ENCODE assay signal across 10 cellular contexts in the genomic region with DNA sequence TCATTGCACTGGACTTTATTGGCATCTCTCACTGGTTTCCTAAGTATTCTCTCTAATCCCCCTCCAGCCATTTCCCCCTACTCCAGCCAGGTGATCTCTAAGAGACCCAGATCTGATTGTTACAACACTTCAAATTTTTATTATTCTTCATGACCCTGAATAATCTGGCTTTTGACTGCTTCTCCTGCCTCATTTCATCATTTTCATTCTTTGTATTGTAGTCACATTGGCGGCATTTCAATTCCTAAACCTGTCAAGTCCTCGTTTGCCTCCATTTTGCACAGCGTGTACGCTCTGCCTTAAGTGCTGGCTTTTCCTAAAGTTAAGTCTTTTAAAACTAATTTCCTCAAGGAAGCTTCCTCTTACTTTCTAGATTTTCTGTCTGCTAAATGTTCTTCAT. TPM values are rescaled to one million over a fixed set of nuclear protein-coding genes. Genes with fewer than 3 reads are reported as not detected.
DNase-seq lines count a peak whose midpoint lies in the region; ATAC-seq and TF ChIP-seq lines count a peak whose summit lies in the region.
"Had no signal": no experiment of that assay in that cellular context is flagged by ENCODE, and none has a peak within 500 bp of the region (broad histone marks: within the 10 kb centered on the region; RNA-seq: fewer than 3 reads in every experiment).

No MANE protein-coding gene starts in this region.

- WGBS in endodermal cell (ENCODE audit: insufficient coverage in 1 of 2, insufficient read length in 1 of 2), 2 experiments, result 95 to 97% methylated on average over 4 of the region's 4 CpGs

- no peak overlapping the region for H3K4me3 Mint-ChIP-seq in T-helper 2 cell treated with Interferon-gamma antibody and Interleukin-4, amounts not matched to agents 5 μg/mL and 100 μg/mL, for 36 hours
- H3K4me3 Mint-ChIP-seq in endodermal cell, result no peak overlapping the region
- H3K4me3 Mint-ChIP-seq in activated CD4-positive, alpha-beta memory T cell treated with anti-CD3 and anti-CD28 coated beads, Interleukin-2, amount 10 ng/mL, durations not matched to agents 7 days and 5 days, result no peak overlapping the region

- no peaks in the 10 kb centered on the region for H3K4me1 ChIP-seq in endodermal cell (ENCODE audit: control insufficient read depth, insufficient read depth, low read length)
- H3K4me1 ChIP-seq in Karpas-422 (ENCODE audit: low read length), result peaks cover 5% of the 10 kb centered on the region

- no peaks in the 10 kb centered on the region for H3K27me3 Mint-ChIP-seq in T-helper 2 cell treated with Interferon-gamma antibody and Interleukin-4, amounts not matched to agents 5 μg/mL and 100 μg/mL, for 36 hours (ENCODE audit: low read depth)
- no peaks in the 10 kb centered on the region for H3K27me3 Mint-ChIP-seq in endodermal cell (ENCODE audit: insufficient read depth)
- H3K27me3 Mint-ChIP-seq in activated CD4-positive, alpha-beta memory T cell treated with anti-CD3 and anti-CD28 coated beads, Interleukin-2, amount 10 ng/mL, durations not matched to agents 7 days and 5 days, result no peaks in the 10 kb centered on the region

- TF ChIP-seq CTCF in RWPE1 (conservative IDR thresholded peaks at IDR 0.05; ENCODE audit: low read depth) (no peak), endodermal cell (conservative IDR thresholded peaks at IDR 0.05) (no peak), omental fat pad (IDR thresholded peaks at IDR 0.05) (no peak)

- H2AFZ ChIP-seq in Karpas-422 (ENCODE audit: low read length), result no peak overlapping the region

- peaks cover 99% of the 10 kb centered on the region for H3K79me2 ChIP-seq in Karpas-422 (ENCODE audit: low read length)

- no peak for DNase-seq in T-helper 2 cell treated with Interferon-gamma antibody and Interleukin-4, amounts not matched to agents 5 μg/mL and 100 μg/mL, for 36 hours (ENCODE audit: low spot score)
- DNase-seq in T-helper 2 cell (no peak), RWPE1 (ENCODE audit: low spot score) (peak; percentile 55), endodermal cell (no peak), omental fat pad (ENCODE audit: low spot score) (no peak), NCI-H1092 treated with DMSO at 0.1 percent for 48 hours (lab: John Stamatoyannopoulos, UW) (no peak), Karpas-422 (no peak)
- DNase-seq in activated CD4-positive, alpha-beta memory T cell treated with anti-CD3 and anti-CD28 coated beads, Interleukin-2, amount 10 ng/mL, durations not matched to agents 7 days and 5 days, result no peak
- DNase-seq: hypothalamus, NCI-H2171 had no signal

- H3K4me1 Mint-ChIP-seq in T-helper 2 cell treated with Interferon-gamma antibody and Interleukin-4, amounts not matched to agents 5 μg/mL and 100 μg/mL, for 36 hours (ENCODE audit: low read depth), result peaks cover 15% of the 10 kb centered on the region
- H3K4me1 Mint-ChIP-seq in endodermal cell, result peaks cover 9% of the 10 kb centered on the region
- H3K4me1 Mint-ChIP-seq in activated CD4-positive, alpha-beta memory T cell treated with anti-CD3 and anti-CD28 coated beads, Interleukin-2, amount 10 ng/mL, durations not matched to agents 7 days and 5 days, result peaks cover 20% of the 10 kb centered on the region

- no peaks in the 10 kb centered on the region for H3K9me3 ChIP-seq in endodermal cell (ENCODE audit: control insufficient read depth, low read length)
- no peaks in the 10 kb centered on the region for H3K9me3 ChIP-seq in Karpas-422 (ENCODE audit: low read length)

- H3K27ac ChIP-seq in RWPE1 (no peak overlapping the region; the same call in 1 of the 2 replicates), endodermal cell (ENCODE audit: low read depth, low read length) (no peak overlapping the region), Karpas-422 (ENCODE audit: low read length) (no peak overlapping the region)

- no peak overlapping the region for H3K4me2 ChIP-seq in Karpas-422 (ENCODE audit: low read depth, low read length, poor library complexity, severe bottlenecking)

- CTCF ChIA-PET in RWPE1 (lab: Yijun Ruan, JAX), result no interaction called here
- CTCF ChIA-PET in activated CD4-positive, alpha-beta memory T cell treated with anti-CD3 and anti-CD28 coated beads, Interleukin-2, amount 10 ng/mL, durations not matched to agents 7 days and 5 days (lab: Charles Lee), result interaction anchor here (2.8 kb wide), 1 partner anchor 15 kb away, joined by 10 read pairs; no protein-coding TSS in a partner anchor

- no peaks in the 10 kb centered on the region for H3K9me2 ChIP-seq in Karpas-422 (replicated peaks; ENCODE audit: insufficient read depth, low read length)

- peak; percentile 28 for ATAC-seq in omental fat pad (ENCODE audit: low FRiP score)

- no peaks in the 10 kb centered on the region for H3K27me3 ChIP-seq in endodermal cell (ENCODE audit: control insufficient read depth, insufficient read depth, low read length, poor library complexity, severe bottlenecking)
- no peaks in the 10 kb centered on the region for H3K27me3 ChIP-seq in Karpas-422 (ENCODE audit: low read length)

- H3K36me3 ChIP-seq in endodermal cell (ENCODE audit: control insufficient read depth, insufficient read depth, low read length) (peaks cover 30% of the 10 kb centered on the region), Karpas-422 (ENCODE audit: insufficient read depth, low read length) (peaks cover 4% of the 10 kb centered on the region; the same call in 1 of the 2 replicates)

- peaks cover 10% of the 10 kb centered on the region for H3K36me3 Mint-ChIP-seq in T-helper 2 cell treated with Interferon-gamma antibody and Interleukin-4, amounts not matched to agents 5 μg/mL and 100 μg/mL, for 36 hours (ENCODE audit: low read depth)
- peaks cover 35% of the 10 kb centered on the region for H3K36me3 Mint-ChIP-seq in endodermal cell (ENCODE audit: low read depth)
- peaks cover 33% of the 10 kb centered on the region for H3K36me3 Mint-ChIP-seq in activated CD4-positive, alpha-beta memory T cell treated with anti-CD3 and anti-CD28 coated beads, Interleukin-2, amount 10 ng/mL, durations not matched to agents 7 days and 5 days (ENCODE audit: low read depth)

- POLR2A ChIA-PET in RWPE1 (lab: Yijun Ruan, JAX; ENCODE audit: low non-redundant PET), result no interaction called here
- POLR2A ChIA-PET in activated CD4-positive, alpha-beta memory T cell treated with anti-CD3 and anti-CD28 coated beads, Interleukin-2, amount 10 ng/mL, durations not matched to agents 7 days and 5 days (lab: Charles Lee), result interaction anchor here (1.5 kb wide), 1 partner anchor 28 kb away, joined by 4 read pairs; no protein-coding TSS in a partner anchor

- H3K27ac Mint-ChIP-seq in T-helper 2 cell treated with Interferon-gamma antibody and Interleukin-4, amounts not matched to agents 5 μg/mL and 100 μg/mL, for 36 hours, result peak overlapping the region; percentile 17
- H3K27ac Mint-ChIP-seq in endodermal cell, result peak overlapping the region; percentile 26
- H3K27ac Mint-ChIP-seq in activated CD4-positive, alpha-beta memory T cell treated with anti-CD3 and anti-CD28 coated beads, Interleukin-2, amount 10 ng/mL, durations not matched to agents 7 days and 5 days, result no peak overlapping the region

- H4K20me1 ChIP-seq in Karpas-422 (ENCODE audit: insufficient read depth, low read depth, low read length), result peaks cover 13% of the 10 kb centered on the region; the same call in 1 of the 2 replicates

- H3K4me3 ChIP-seq in endodermal cell (ENCODE audit: low read length) (no peak overlapping the region), Karpas-422 (ENCODE audit: low read length) (no peak overlapping the region)

- H3K9ac ChIP-seq in endodermal cell (ENCODE audit: extremely low read depth, low read length, poor library complexity, severe bottlenecking) (no peak overlapping the region), Karpas-422 (ENCODE audit: low read length) (no peak overlapping the region)

- no peaks in the 10 kb centered on the region for H3K9me3 Mint-ChIP-seq in T-helper 2 cell treated with Interferon-gamma antibody and Interleukin-4, amounts not matched to agents 5 μg/mL and 100 μg/mL, for 36 hours
- H3K9me3 Mint-ChIP-seq in endodermal cell, result no peaks in the 10 kb centered on the region
- H3K9me3 Mint-ChIP-seq in activated CD4-positive, alpha-beta memory T cell treated with anti-CD3 and anti-CD28 coated beads, Interleukin-2, amount 10 ng/mL, durations not matched to agents 7 days and 5 days, result no peaks in the 10 kb centered on the region

RNA-seq across cellular contexts. Expression of gene UBE2K, which starts 31.6 kb away (rescaled TPM):
- total RNA-seq in endodermal cell, result 100 to 1,000 TPM; 139 to 143 TPM
- 107 TPM for polyA plus RNA-seq in endodermal cell (2013, experiment 1 of 2)
- polyA plus RNA-seq in endodermal cell (2013, experiment 2 of 2), result 93.9 TPM
- total RNA-seq in omental fat pad, result 10 to 100 TPM; 19.7 to 33.3 (median 25.8) TPM
- 10 to 100 TPM; 82.3 to 86.5 TPM for total RNA-seq in activated CD4-positive, alpha-beta memory T cell treated with anti-CD3 and anti-CD28 coated beads, Interleukin-2, amount 10 ng/mL, durations not matched to agents 7 days and 5 days
- 32.9 and 35.8 TPM in 2 replicates for total RNA-seq in Karpas-422 (2014; rRNA removed; shearing (Covaris generic); ENCODE audit: low replicate concordance)
